ENCODE assay signal across 1 cellular context in the genomic region with DNA sequence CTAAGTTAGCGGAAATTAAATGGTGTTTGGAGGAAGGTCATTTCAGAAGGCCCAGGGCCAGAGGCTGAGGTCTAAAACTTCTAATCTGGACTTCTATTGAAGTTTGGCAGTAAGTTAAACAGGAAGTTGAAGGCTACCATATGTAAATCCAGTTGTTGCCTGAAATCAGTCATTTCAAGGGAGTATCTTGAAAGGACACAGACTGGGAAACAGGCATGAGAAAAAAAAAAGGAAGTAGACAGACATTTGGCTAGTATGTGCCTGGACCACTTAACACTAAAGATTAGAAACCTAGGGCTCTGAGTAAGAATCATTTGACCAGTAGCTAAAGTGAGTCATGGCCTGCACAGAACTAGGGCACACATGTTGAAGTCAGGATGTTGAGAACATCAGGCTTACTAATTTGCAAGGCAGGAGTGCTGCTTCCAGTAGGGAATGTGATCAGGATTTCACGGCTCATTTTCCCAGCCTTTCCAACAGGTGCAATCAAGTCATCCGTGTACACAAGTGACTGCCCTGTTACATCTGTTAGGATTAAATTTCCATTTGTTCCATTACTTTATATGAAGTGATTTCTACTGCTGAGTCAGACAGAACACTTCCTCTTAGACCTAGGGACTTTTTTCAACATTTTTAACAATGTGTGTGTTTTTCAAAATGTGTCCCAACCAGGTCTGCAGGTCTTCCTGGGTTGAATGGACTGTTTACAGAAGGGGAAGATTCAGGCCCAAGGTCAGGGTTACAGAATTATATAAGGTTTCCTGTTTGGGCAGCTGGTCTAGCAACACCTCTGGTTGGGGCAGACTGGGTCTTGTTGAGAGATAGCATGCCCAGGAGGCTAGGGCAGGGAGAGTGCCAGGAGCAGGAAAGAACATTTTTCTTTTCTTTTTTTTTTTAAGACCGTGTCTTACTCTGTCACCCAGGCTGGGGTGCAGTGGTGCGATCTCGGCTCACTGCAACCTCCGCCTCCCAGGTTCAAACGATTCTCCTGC.
TF ChIP-seq lines count a peak whose summit lies in the region.

No MANE protein-coding gene starts in this region.

TF ChIP-seq in HepG2, 621 proteins besides CTCF, POLR2A, EP300 and RAD21 (continued from another document and continues in another):
- TF ChIP-seq ESRRA (CRISPR knock-in tag; IDR thresholded peaks at IDR 0.05; ENCODE audit: low read depth) (peak; percentile 72; the same call in 1 of the 2 replicates), ZNF224 (CRISPR knock-in tag; IDR thresholded peaks at IDR 0.05) (0 out of 2 replicates have a peak, but pooled peaks have one; percentile 25), FOXK1 (CRISPR knock-in tag; IDR thresholded peaks at IDR 0.05; ENCODE audit: borderline replicate concordance, low read depth) (peak; percentile 94), SCMH1 (CRISPR knock-in tag; IDR thresholded peaks at IDR 0.05; ENCODE audit: borderline replicate concordance) (no peak), ZNF644 (CRISPR knock-in tag; IDR thresholded peaks at IDR 0.05; ENCODE audit: low read depth) (0 out of 2 replicates have a peak, but pooled peaks have one; percentile 13), TEAD3 (CRISPR knock-in tag; optimal IDR thresholded peaks at IDR 0.05; ENCODE audit: borderline replicate concordance) (peak; percentile 26), SNRNP70 (IDR thresholded peaks at IDR 0.05; ENCODE audit: low read depth, low read length) (no peak), SP5 (CRISPR knock-in tag; IDR thresholded peaks at IDR 0.05; ENCODE audit: borderline replicate concordance, low read depth) (peak; percentile 70; the same call in 1 of the 2 replicates), ATAD3A (CRISPR knock-in tag; IDR thresholded peaks at IDR 0.05) (no peak), ZSCAN31 (CRISPR knock-in tag; IDR thresholded peaks at IDR 0.05; ENCODE audit: low read depth) (0 out of 2 replicates have a peak, but pooled peaks have one; percentile 18), ZNF317 (CRISPR knock-in tag; IDR thresholded peaks at IDR 0.05) (peak; percentile 76), ZNF564 (CRISPR knock-in tag; IDR thresholded peaks at IDR 0.05) (no peak), CEBPG (CRISPR knock-in tag; IDR thresholded peaks at IDR 0.05) (peak; percentile 64), HDAC1 (CRISPR knock-in tag; IDR thresholded peaks at IDR 0.05) (peak; percentile 76), MTA3 (CRISPR knock-in tag; IDR thresholded peaks at IDR 0.05) (no peak), ZSCAN9 (CRISPR knock-in tag; IDR thresholded peaks at IDR 0.05; ENCODE audit: borderline replicate concordance) (peak; percentile 72), FIP1L1 (IDR thresholded peaks at IDR 0.05; ENCODE audit: borderline replicate concordance, insufficient read depth, low read depth, low read length) (no peak), ZNF563 (CRISPR knock-in tag; IDR thresholded peaks at IDR 0.05) (no peak), ZNF24 (IDR thresholded peaks at IDR 0.05) (no peak), RORA (CRISPR knock-in tag; IDR thresholded peaks at IDR 0.05) (no peak), ZNF160 (CRISPR knock-in tag; IDR thresholded peaks at IDR 0.05) (0 out of 2 replicates have a peak, but pooled peaks have one; percentile 34), SKI (IDR thresholded peaks at IDR 0.05; ENCODE audit: partially characterized antibody) (peak; percentile 95), RCOR2 (CRISPR knock-in tag; IDR thresholded peaks at IDR 0.05) (peak; percentile 82)
- TF ChIP-seq, protein P1, sequence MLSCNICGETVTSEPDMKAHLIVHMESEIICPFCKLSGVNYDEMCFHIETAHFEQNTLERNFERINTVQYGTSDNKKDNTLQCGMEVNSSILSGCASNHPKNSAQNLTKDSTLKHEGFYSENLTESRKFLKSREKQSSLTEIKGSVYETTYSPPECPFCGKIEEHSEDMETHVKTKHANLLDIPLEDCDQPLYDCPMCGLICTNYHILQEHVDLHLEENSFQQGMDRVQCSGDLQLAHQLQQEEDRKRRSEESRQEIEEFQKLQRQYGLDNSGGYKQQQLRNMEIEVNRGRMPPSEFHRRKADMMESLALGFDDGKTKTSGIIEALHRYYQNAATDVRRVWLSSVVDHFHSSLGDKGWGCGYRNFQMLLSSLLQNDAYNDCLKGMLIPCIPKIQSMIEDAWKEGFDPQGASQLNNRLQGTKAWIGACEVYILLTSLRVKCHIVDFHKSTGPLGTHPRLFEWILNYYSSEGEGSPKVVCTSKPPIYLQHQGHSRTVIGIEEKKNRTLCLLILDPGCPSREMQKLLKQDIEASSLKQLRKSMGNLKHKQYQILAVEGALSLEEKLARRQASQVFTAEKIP (CRISPR knock-in tag; IDR thresholded peaks at IDR 0.05; ENCODE audit: borderline replicate concordance), result no peak
- TF ChIP-seq, protein P2, sequence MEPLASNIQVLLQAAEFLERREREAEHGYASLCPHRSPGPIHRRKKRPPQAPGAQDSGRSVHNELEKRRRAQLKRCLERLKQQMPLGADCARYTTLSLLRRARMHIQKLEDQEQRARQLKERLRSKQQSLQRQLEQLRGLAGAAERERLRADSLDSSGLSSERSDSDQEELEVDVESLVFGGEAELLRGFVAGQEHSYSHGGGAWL (CRISPR knock-in tag; IDR thresholded peaks at IDR 0.05), result no peak
- TF ChIP-seq, protein P3, sequence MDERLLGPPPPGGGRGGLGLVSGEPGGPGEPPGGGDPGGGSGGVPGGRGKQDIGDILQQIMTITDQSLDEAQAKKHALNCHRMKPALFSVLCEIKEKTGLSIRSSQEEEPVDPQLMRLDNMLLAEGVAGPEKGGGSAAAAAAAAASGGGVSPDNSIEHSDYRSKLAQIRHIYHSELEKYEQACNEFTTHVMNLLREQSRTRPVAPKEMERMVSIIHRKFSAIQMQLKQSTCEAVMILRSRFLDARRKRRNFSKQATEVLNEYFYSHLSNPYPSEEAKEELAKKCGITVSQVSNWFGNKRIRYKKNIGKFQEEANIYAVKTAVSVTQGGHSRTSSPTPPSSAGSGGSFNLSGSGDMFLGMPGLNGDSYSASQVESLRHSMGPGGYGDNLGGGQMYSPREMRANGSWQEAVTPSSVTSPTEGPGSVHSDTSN (CRISPR knock-in tag; IDR thresholded peaks at IDR 0.05), result no peak
- TF ChIP-seq, protein P4, sequence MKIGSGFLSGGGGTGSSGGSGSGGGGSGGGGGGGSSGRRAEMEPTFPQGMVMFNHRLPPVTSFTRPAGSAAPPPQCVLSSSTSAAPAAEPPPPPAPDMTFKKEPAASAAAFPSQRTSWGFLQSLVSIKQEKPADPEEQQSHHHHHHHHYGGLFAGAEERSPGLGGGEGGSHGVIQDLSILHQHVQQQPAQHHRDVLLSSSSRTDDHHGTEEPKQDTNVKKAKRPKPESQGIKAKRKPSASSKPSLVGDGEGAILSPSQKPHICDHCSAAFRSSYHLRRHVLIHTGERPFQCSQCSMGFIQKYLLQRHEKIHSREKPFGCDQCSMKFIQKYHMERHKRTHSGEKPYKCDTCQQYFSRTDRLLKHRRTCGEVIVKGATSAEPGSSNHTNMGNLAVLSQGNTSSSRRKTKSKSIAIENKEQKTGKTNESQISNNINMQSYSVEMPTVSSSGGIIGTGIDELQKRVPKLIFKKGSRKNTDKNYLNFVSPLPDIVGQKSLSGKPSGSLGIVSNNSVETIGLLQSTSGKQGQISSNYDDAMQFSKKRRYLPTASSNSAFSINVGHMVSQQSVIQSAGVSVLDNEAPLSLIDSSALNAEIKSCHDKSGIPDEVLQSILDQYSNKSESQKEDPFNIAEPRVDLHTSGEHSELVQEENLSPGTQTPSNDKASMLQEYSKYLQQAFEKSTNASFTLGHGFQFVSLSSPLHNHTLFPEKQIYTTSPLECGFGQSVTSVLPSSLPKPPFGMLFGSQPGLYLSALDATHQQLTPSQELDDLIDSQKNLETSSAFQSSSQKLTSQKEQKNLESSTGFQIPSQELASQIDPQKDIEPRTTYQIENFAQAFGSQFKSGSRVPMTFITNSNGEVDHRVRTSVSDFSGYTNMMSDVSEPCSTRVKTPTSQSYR (CRISPR knock-in tag; IDR thresholded peaks at IDR 0.05; ENCODE audit: borderline replicate concordance), result peak; percentile 35; the same call in 1 of the 2 replicates
- TF ChIP-seq, protein P5, sequence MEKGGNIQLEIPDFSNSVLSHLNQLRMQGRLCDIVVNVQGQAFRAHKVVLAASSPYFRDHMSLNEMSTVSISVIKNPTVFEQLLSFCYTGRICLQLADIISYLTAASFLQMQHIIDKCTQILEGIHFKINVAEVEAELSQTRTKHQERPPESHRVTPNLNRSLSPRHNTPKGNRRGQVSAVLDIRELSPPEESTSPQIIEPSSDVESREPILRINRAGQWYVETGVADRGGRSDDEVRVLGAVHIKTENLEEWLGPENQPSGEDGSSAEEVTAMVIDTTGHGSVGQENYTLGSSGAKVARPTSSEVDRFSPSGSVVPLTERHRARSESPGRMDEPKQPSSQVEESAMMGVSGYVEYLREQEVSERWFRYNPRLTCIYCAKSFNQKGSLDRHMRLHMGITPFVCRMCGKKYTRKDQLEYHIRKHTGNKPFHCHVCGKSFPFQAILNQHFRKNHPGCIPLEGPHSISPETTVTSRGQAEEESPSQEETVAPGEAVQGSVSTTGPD (CRISPR knock-in tag; IDR thresholded peaks at IDR 0.05), result no peak
- TF ChIP-seq, protein P6, sequence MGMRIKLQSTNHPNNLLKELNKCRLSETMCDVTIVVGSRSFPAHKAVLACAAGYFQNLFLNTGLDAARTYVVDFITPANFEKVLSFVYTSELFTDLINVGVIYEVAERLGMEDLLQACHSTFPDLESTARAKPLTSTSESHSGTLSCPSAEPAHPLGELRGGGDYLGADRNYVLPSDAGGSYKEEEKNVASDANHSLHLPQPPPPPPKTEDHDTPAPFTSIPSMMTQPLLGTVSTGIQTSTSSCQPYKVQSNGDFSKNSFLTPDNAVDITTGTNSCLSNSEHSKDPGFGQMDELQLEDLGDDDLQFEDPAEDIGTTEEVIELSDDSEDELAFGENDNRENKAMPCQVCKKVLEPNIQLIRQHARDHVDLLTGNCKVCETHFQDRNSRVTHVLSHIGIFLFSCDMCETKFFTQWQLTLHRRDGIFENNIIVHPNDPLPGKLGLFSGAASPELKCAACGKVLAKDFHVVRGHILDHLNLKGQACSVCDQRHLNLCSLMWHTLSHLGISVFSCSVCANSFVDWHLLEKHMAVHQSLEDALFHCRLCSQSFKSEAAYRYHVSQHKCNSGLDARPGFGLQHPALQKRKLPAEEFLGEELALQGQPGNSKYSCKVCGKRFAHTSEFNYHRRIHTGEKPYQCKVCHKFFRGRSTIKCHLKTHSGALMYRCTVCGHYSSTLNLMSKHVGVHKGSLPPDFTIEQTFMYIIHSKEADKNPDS (CRISPR knock-in tag; IDR thresholded peaks at IDR 0.05), result 0 out of 2 replicates have a peak, but pooled peaks have one; percentile 30
- TF ChIP-seq, protein P7, sequence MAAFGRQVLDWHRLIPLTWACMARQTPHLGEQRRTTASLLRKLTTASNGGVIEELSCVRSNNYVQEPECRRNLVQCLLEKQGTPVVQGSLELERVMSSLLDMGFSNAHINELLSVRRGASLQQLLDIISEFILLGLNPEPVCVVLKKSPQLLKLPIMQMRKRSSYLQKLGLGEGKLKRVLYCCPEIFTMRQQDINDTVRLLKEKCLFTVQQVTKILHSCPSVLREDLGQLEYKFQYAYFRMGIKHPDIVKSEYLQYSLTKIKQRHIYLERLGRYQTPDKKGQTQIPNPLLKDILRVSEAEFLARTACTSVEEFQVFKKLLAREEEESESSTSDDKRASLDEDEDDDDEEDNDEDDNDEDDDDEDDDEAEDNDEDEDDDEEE (CRISPR knock-in tag; IDR thresholded peaks at IDR 0.05), result no peak
- TF ChIP-seq, protein P8, sequence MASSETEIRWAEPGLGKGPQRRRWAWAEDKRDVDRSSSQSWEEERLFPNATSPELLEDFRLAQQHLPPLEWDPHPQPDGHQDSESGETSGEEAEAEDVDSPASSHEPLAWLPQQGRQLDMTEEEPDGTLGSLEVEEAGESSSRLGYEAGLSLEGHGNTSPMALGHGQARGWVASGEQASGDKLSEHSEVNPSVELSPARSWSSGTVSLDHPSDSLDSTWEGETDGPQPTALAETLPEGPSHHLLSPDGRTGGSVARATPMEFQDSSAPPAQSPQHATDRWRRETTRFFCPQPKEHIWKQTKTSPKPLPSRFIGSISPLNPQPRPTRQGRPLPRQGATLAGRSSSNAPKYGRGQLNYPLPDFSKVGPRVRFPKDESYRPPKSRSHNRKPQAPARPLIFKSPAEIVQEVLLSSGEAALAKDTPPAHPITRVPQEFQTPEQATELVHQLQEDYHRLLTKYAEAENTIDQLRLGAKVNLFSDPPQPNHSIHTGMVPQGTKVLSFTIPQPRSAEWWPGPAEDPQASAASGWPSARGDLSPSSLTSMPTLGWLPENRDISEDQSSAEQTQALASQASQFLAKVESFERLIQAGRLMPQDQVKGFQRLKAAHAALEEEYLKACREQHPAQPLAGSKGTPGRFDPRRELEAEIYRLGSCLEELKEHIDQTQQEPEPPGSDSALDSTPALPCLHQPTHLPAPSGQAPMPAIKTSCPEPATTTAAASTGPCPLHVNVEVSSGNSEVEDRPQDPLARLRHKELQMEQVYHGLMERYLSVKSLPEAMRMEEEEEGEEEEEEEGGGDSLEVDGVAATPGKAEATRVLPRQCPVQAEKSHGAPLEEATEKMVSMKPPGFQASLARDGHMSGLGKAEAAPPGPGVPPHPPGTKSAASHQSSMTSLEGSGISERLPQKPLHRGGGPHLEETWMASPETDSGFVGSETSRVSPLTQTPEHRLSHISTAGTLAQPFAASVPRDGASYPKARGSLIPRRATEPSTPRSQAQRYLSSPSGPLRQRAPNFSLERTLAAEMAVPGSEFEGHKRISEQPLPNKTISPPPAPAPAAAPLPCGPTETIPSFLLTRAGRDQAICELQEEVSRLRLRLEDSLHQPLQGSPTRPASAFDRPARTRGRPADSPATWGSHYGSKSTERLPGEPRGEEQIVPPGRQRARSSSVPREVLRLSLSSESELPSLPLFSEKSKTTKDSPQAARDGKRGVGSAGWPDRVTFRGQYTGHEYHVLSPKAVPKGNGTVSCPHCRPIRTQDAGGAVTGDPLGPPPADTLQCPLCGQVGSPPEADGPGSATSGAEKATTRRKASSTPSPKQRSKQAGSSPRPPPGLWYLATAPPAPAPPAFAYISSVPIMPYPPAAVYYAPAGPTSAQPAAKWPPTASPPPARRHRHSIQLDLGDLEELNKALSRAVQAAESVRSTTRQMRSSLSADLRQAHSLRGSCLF (CRISPR knock-in tag; IDR thresholded peaks at IDR 0.05; ENCODE audit: borderline replicate concordance), result no peak
- TF ChIP-seq, protein P9, sequence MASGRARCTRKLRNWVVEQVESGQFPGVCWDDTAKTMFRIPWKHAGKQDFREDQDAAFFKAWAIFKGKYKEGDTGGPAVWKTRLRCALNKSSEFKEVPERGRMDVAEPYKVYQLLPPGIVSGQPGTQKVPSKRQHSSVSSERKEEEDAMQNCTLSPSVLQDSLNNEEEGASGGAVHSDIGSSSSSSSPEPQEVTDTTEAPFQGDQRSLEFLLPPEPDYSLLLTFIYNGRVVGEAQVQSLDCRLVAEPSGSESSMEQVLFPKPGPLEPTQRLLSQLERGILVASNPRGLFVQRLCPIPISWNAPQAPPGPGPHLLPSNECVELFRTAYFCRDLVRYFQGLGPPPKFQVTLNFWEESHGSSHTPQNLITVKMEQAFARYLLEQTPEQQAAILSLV (CRISPR knock-in tag; IDR thresholded peaks at IDR 0.05; ENCODE audit: borderline replicate concordance), result no peak
- TF ChIP-seq, protein P10, sequence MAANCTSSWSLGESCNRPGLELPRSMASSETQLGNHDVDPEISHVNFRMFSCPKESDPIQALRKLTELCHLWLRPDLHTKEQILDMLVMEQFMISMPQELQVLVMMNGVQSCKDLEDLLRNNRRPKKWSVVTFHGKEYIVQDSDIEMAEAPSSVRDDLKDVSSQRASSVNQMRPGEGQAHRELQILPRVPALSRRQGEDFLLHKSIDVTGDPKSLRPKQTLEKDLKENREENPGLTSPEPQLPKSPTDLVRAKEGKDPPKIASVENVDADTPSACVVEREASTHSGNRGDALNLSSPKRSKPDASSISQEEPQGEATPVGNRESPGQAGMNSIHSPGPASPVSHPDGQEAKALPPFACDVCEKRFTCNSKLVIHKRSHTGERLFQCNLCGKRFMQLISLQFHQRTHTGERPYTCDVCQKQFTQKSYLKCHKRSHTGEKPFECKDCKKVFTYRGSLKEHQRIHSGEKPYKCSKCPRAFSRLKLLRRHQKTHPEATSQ (CRISPR knock-in tag; IDR thresholded peaks at IDR 0.05; ENCODE audit: borderline replicate concordance), result no peak
